16 cellular contexts compared by ENCODE assay signal in the genomic region with DNA sequence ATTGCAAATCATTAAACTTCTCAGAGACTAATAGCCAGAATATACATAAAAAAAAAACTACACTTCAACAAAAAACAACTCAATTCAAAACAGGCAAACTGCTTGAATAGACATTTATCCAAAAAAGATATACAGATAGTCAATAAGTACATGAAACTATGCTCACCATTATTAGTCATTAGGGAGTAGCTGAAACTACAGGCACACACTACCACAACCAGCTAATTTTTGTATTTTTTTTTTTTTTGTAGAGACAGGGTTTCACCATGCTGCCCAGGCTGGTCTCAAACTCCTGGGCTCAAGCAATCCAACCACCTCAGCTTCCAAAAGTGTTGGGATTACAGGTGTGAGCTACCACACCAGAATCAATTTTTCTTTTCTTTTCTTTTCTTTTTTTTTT. TPM values are rescaled to one million over a fixed set of nuclear protein-coding genes. Genes with fewer than 3 reads are reported as not detected.
DNase-seq lines count a peak whose midpoint lies in the region; ATAC-seq, FAIRE-seq and TF ChIP-seq lines count a peak whose summit lies in the region.
"Had no signal": no experiment of that assay in that cellular context is flagged by ENCODE, and none has a peak within 500 bp of the region (broad histone marks: within the 10 kb centered on the region; RNA-seq: fewer than 3 reads in every experiment).

No MANE protein-coding gene starts in this region.

- H3K4me3 ChIP-seq in CD8-positive, alpha-beta T cell (ENCODE audit: low read depth, low read length): no peak overlapping the region
- H3K4me3 ChIP-seq in GM23338: peak overlapping the region; percentile 13
- H3K4me3 ChIP-seq in bronchial epithelial cell (ENCODE audit: low read depth, low read length): no peak overlapping the region
- no peak overlapping the region for H3K4me3 ChIP-seq in keratinocyte (ENCODE audit: control insufficient read depth in 2 of 3, extremely low read depth in 1 of 3, insufficient read depth in 2 of 3, low read depth in 1 of 3, low read length in 3 of 3)
- H3K4me3 ChIP-seq: HAP-1 had no signal

- in situ Hi-C loops in GM13976 (cut with MboI; ENCODE audit: low sequenced_read_pairs, unreplicated experiment): no loop called here

- no peaks in the 10 kb centered on the region for H3K9me1 ChIP-seq in keratinocyte (ENCODE audit: control insufficient read depth, extremely low read depth, insufficient read depth, low read length)

- H3K4me2 ChIP-seq in GM23338: peak overlapping the region; percentile 57
- H3K4me2 ChIP-seq in keratinocyte (ENCODE audit: control insufficient read depth, extremely low read depth, insufficient read depth, low read depth, low read length): no peak overlapping the region
- H3K4me2 ChIP-seq: KMS-11 had no signal

- dilution Hi-C loops in keratinocyte (cut with MboI; ENCODE audit: extremely low pct_ligation_motif_present, low sequenced_read_pairs): no loop called here

- no peaks in the 10 kb centered on the region for H3K27me3 ChIP-seq in CD8-positive, alpha-beta T cell (ENCODE audit: insufficient read depth, low read length)
- H3K27me3 ChIP-seq in GM23338 (ENCODE audit: insufficient read depth) (no peaks in the 10 kb centered on the region), bronchial epithelial cell (ENCODE audit: control insufficient read depth, insufficient read depth, low read length) (no peaks in the 10 kb centered on the region), keratinocyte (ENCODE audit: control insufficient read depth, extremely low read depth, insufficient read depth, low read length) (no peaks in the 10 kb centered on the region)

- ATAC-seq in CD8-positive, alpha-beta T cell: no peak
- no peak for ATAC-seq in GM23338
- ATAC-seq: HepG2 had no signal

- no peak for DNase-seq in CD8-positive, alpha-beta T cell
- DNase-seq in GM23338 (ENCODE audit: low spot score) (no peak), bronchial epithelial cell (ENCODE audit: low read depth) (peak; percentile 19), keratinocyte (ENCODE audit: low read depth, low spot score) (no peak), activated gamma-delta T cell (lab: John Stamatoyannopoulos, UW) (no peak), GM13976 (ENCODE audit: low spot score) (no peak), DMS79 (lab: John Stamatoyannopoulos, UW) (no peak)
- DNase-seq: 8988T; C1 segment of cervical spinal cord; CD4-positive, alpha-beta T cell; GF-D8 had no signal

- no peaks in the 10 kb centered on the region for H3K9me3 ChIP-seq in CD8-positive, alpha-beta T cell (ENCODE audit: low read length)
- no peaks in the 10 kb centered on the region for H3K9me3 ChIP-seq in keratinocyte (ENCODE audit: control insufficient read depth, low read depth, low read length)

- H3K9me3 Mint-ChIP-seq in CD8-positive, alpha-beta T cell: peaks cover 15% of the 10 kb centered on the region
- H3K9me3 Mint-ChIP-seq in GM23338: peaks cover 14% of the 10 kb centered on the region; the same call in 2 of the 3 replicates

- peaks cover 50% of the 10 kb centered on the region for H4K20me1 ChIP-seq in GM23338 (replicated peaks; ENCODE audit: insufficient read depth)
- H4K20me1 ChIP-seq in keratinocyte (ENCODE audit: control insufficient read depth, extremely low read depth, insufficient read depth, low read length): no peaks in the 10 kb centered on the region

- H3K79me2 ChIP-seq in GM23338 (replicated peaks; ENCODE audit: insufficient read depth): peaks cover 100% of the 10 kb centered on the region
- peaks cover 97% of the 10 kb centered on the region for H3K79me2 ChIP-seq in keratinocyte (ENCODE audit: control insufficient read depth, insufficient read depth, low read length)

- H3K4me3 Mint-ChIP-seq in CD8-positive, alpha-beta T cell: no peak overlapping the region
- H3K4me3 Mint-ChIP-seq in GM23338: 0 out of 3 replicates have a peak overlapping the region, but pooled peaks have one; percentile 21
- H3K4me3 Mint-ChIP-seq: CD4-positive, alpha-beta T cell had no signal

- H3K27ac Mint-ChIP-seq in CD8-positive, alpha-beta T cell: peak overlapping the region; percentile 43
- H3K27ac Mint-ChIP-seq in GM23338: no peak overlapping the region
- H3K27ac Mint-ChIP-seq: CD4-positive, alpha-beta T cell had no signal

- H3K27me3 Mint-ChIP-seq in CD8-positive, alpha-beta T cell (ENCODE audit: low read depth): no peaks in the 10 kb centered on the region
- no peaks in the 10 kb centered on the region for H3K27me3 Mint-ChIP-seq in GM23338 (ENCODE audit: insufficient read depth, low read depth, poor library complexity)
- H3K27me3 Mint-ChIP-seq: CD4-positive, alpha-beta T cell had no signal

- H3K27ac ChIP-seq in CD8-positive, alpha-beta T cell (ENCODE audit: low read depth, low read length): no peak overlapping the region
- H3K27ac ChIP-seq in GM23338 (ENCODE audit: low read depth) (no peak overlapping the region), keratinocyte (ENCODE audit: control insufficient read depth, insufficient read depth, low read length) (peak overlapping the region; percentile 19)
- H3K27ac ChIP-seq: KMS-11 had no signal

- no peak for TF ChIP-seq CTCF in CD8-positive, alpha-beta T cell (IDR thresholded peaks at IDR 0.05)
- TF ChIP-seq CTCF in GM23338 (conservative IDR thresholded peaks at IDR 0.05; ENCODE audit: low read depth in 2 of 2): no peak
- TF ChIP-seq CTCF in bronchial epithelial cell (IDR thresholded peaks at IDR 0.05; ENCODE audit: insufficient read depth, low read length, severe bottlenecking): no peak
- TF ChIP-seq CTCF in keratinocyte (optimal IDR thresholded peaks at IDR 0.05 in 1 of 3, IDR thresholded peaks at IDR 0.05 in 1 of 3, conservative IDR thresholded peaks at IDR 0.05 in 1 of 3; ENCODE audit: extremely low read depth in 1 of 3, insufficient read depth in 2 of 3, low read length in 3 of 3): no peak
- TF ChIP-seq CTCF in GM13976 (IDR thresholded peaks at IDR 0.05; ENCODE audit: borderline replicate concordance, control extremely low read depth, extremely low read depth, insufficient read depth, missing control alignments): no peak

- peaks cover 45% of the 10 kb centered on the region for H3K36me3 Mint-ChIP-seq in CD8-positive, alpha-beta T cell
- H3K36me3 Mint-ChIP-seq in GM23338 (ENCODE audit: low read depth): peaks cover 14% of the 10 kb centered on the region

- intact Hi-C loops in CD8-positive, alpha-beta T cell (cut with DNase I, micrococcal nuclease): no loop called here

- peaks cover 59% of the 10 kb centered on the region for H3K4me1 Mint-ChIP-seq in CD8-positive, alpha-beta T cell (ENCODE audit: low read depth)
- peaks cover 41% of the 10 kb centered on the region for H3K4me1 Mint-ChIP-seq in GM23338

- no peak for FAIRE-seq in bronchial epithelial cell (lab: Jason Lieb, UNC)
- FAIRE-seq in keratinocyte (lab: Jason Lieb, UNC): no peak
- FAIRE-seq: H1, HepG2, HTR-8/SVneo had no signal

- POLR2A ChIA-PET in CD8-positive, alpha-beta T cell (lab: Charles Lee): no interaction called here

- no peaks in the 10 kb centered on the region for H3F3A ChIP-seq in GM23338 (replicated peaks; ENCODE audit: low read depth)

- H3K9me2 ChIP-seq in GM23338 (ENCODE audit: insufficient read depth): no peaks in the 10 kb centered on the region

- H2AFZ ChIP-seq in GM23338 (no peak overlapping the region), keratinocyte (ENCODE audit: control insufficient read depth, low read length) (no peak overlapping the region)

- peaks cover 4% of the 10 kb centered on the region for H3K4me1 ChIP-seq in CD8-positive, alpha-beta T cell (ENCODE audit: insufficient read depth, low read length)
- H3K4me1 ChIP-seq in GM23338 (ENCODE audit: insufficient read depth): peaks cover 32% of the 10 kb centered on the region
- H3K4me1 ChIP-seq in keratinocyte (ENCODE audit: control insufficient read depth, extremely low read depth, insufficient read depth, low read length): no peaks in the 10 kb centered on the region
- H3K4me1 ChIP-seq: HAP-1 had no signal

- no peak overlapping the region for H3K9ac ChIP-seq in keratinocyte (ENCODE audit: control insufficient read depth, extremely low read depth, insufficient read depth, low read length)
- H3K9ac ChIP-seq: KMS-11 had no signal

- CTCF ChIA-PET in CD8-positive, alpha-beta T cell (lab: Charles Lee): no interaction called here

- no peaks in the 10 kb centered on the region for H3K36me3 ChIP-seq in CD8-positive, alpha-beta T cell (ENCODE audit: insufficient read depth, low read length)
- H3K36me3 ChIP-seq in GM23338 (ENCODE audit: insufficient read depth): no peaks in the 10 kb centered on the region
- peaks cover 2% of the 10 kb centered on the region for H3K36me3 ChIP-seq in bronchial epithelial cell (ENCODE audit: control insufficient read depth, insufficient read depth, low read length)
- peaks cover 0 to 1% of the 10 kb centered on the region in 2 experiments for H3K36me3 ChIP-seq in keratinocyte (ENCODE audit: control insufficient read depth in 2 of 2, extremely low read depth in 1 of 2, insufficient read depth in 2 of 2, low read length in 2 of 2)

TF ChIP-seq in GM23338, 12 proteins besides CTCF, POLR2A, EP300 and RAD21:
- no peak for TF ChIP-seq EZH2phosphoT487 (IDR thresholded peaks at IDR 0.05; ENCODE audit: unreplicated experiment)

RNA-seq across cellular contexts. Expression of a gene that starts 16.9 kb away (rescaled TPM):
- total RNA-seq in CD8-positive, alpha-beta T cell: 10 to 100 TPM; 13.8 to 15.8 TPM
- 155 and 157 TPM in 2 replicates for total RNA-seq in GM23338 (2014; rRNA removed; shearing (Covaris generic))
- polyA plus RNA-seq in GM23338 (2016; fragmentation: Nextera tagmentation; extraction: Ambion mirVana) (62.7 and 67.9 TPM in 2 replicates), keratinocyte (31.1 to 55.5 TPM (median 34.8 TPM) in 3 replicates)
- total RNA-seq in bronchial epithelial cell: 77.1 and 82.6 TPM in 2 replicates
- polyA plus RNA-seq in keratinocyte (2011; ENCODE audit: low read depth): 43.0 TPM
- 26.4 and 44.4 TPM in 2 replicates for polyA plus RNA-seq in keratinocyte (2011; cell fraction: cytosol; rRNA removed)
- polyA plus RNA-seq in keratinocyte (2011; cell fraction: nucleus; rRNA removed): 36.5 and 54.7 TPM in 2 replicates
- polyA plus RNA-seq in keratinocyte (2012; ENCODE audit: low replicate concordance): 35.7 and 40.0 TPM in 2 replicates
- polyA minus RNA-seq in keratinocyte: 17.0 to 51.6 TPM (median 32.7 TPM) in 3 replicates
- polyA minus RNA-seq in keratinocyte (2011; cell fraction: cytosol; rRNA and poly(A)+ RNA removed): 63.3 TPM
- 30.7 and 53.8 TPM in 2 replicates for polyA minus RNA-seq in keratinocyte (2011; cell fraction: nucleus; rRNA and poly(A)+ RNA removed)
